In genomic region chr2:233117811-233118480, GRCh38 we compare ENCODE assay signal across 16 cellular contexts. TPM values are rescaled to one million over a fixed set of nuclear protein-coding genes. Genes with fewer than 3 reads are reported as not detected.
A peak's percentile ranks its signal among the peaks of the same experiment; 100 is the strongest.
DNase-seq lines count a peak whose midpoint lies in the region; ATAC-seq, FAIRE-seq and TF ChIP-seq lines count a peak whose summit lies in the region.
"Had no signal": no experiment of that assay in that cellular context is flagged by ENCODE, and none has a peak within 500 bp of the region (broad histone marks: within the 10 kb centered on the region; RNA-seq: fewer than 3 reads in every experiment).

No MANE protein-coding gene starts in this region.

- no peaks in the 10 kb centered on the region for H3K27me3 ChIP-seq in CD4-positive, CD25-positive, alpha-beta regulatory T cell (ENCODE audit: control insufficient read depth, insufficient read depth, low read length)
- no peaks in the 10 kb centered on the region for H3K27me3 ChIP-seq in neutrophil
- H3K27me3 ChIP-seq: Peyer's patch, tibial artery had no signal

- no peak overlapping the region for H3K4me3 ChIP-seq in CD4-positive, CD25-positive, alpha-beta regulatory T cell (ENCODE audit: low read depth, low read length)
- H3K4me3 ChIP-seq in neutrophil (ENCODE audit: low read depth in 1 of 2, low read length in 1 of 2): no peak overlapping the region
- H3K4me3 ChIP-seq: Peyer's patch, tibial artery had no signal

- H3K4me1 ChIP-seq in CD4-positive, CD25-positive, alpha-beta regulatory T cell (ENCODE audit: control insufficient read depth, insufficient read depth, low read length, poor library complexity, severe bottlenecking): peaks cover 44% of the 10 kb centered on the region
- peaks cover 26 to 31% of the 10 kb centered on the region in 2 experiments for H3K4me1 ChIP-seq in neutrophil (ENCODE audit: control insufficient read depth in 1 of 2, insufficient read depth in 1 of 2, low read depth in 1 of 2, low read length in 1 of 2)
- H3K4me1 ChIP-seq: Peyer's patch, tibial artery had no signal

- no peak for DNase-seq in CD4-positive, CD25-positive, alpha-beta regulatory T cell
- no peak for DNase-seq in GM12891 (ENCODE audit: insufficient read length, low spot score)
- DNase-seq in central memory CD8-positive, alpha-beta T cell (ENCODE audit: low spot score in 2 of 2): no peak
- DNase-seq in T1000 (lab: John Stamatoyannopoulos, UW): no peak
- DNase-seq: activated CD4-positive, alpha-beta T cell treated with anti-CD3 and anti-CD28 coated beads for 4 hours; cerebellar nuclear complex; NCI-H1930; NCI-H526; Peyer's patch; stimulated activated CD4-positive, alpha-beta T cell treated with anti-CD3 and anti-CD28 coated beads, Interleukin-15, amount 100 ng/mL, for 24 hours had no signal

- peaks cover 26% of the 10 kb centered on the region for H3K36me3 Mint-ChIP-seq in CD4-positive, CD25-positive, alpha-beta regulatory T cell
- H3K36me3 Mint-ChIP-seq in central memory CD8-positive, alpha-beta T cell (ENCODE audit: insufficient read depth): peaks cover 46% of the 10 kb centered on the region

- H3K4me1 Mint-ChIP-seq in CD4-positive, CD25-positive, alpha-beta regulatory T cell: peaks cover 20 to 76% (median 50%) of the 10 kb centered on the region in 4 donors
- H3K4me1 Mint-ChIP-seq in central memory CD8-positive, alpha-beta T cell: peaks cover 61% of the 10 kb centered on the region

- peak overlapping the region; percentile 41 to 86 (median 64) for H3K4me3 Mint-ChIP-seq in CD4-positive, CD25-positive, alpha-beta regulatory T cell
- no peak overlapping the region for H3K4me3 Mint-ChIP-seq in central memory CD8-positive, alpha-beta T cell

- no peaks in the 10 kb centered on the region for H3K27me3 Mint-ChIP-seq in CD4-positive, CD25-positive, alpha-beta regulatory T cell
- H3K27me3 Mint-ChIP-seq in central memory CD8-positive, alpha-beta T cell: no peaks in the 10 kb centered on the region

- no peak for TF ChIP-seq POLR2A in GM12891 (IDR thresholded peaks at IDR 0.05; ENCODE audit: low read depth, low read length)

- peak; percentile 30 to 33 for ATAC-seq in CD4-positive, CD25-positive, alpha-beta regulatory T cell (ENCODE audit: low read depth in 2 of 2)
- ATAC-seq in central memory CD8-positive, alpha-beta T cell (replicated peaks; ENCODE audit: extremely low read depth, poor library complexity, severe bottlenecking): no peak
- ATAC-seq in HG03280 (IDR thresholded peaks at IDR 0.05; ENCODE audit: unreplicated experiment) (no peak), GM19397 (IDR thresholded peaks at IDR 0.05; ENCODE audit: unreplicated experiment) (no peak)

- FAIRE-seq in GM12891 (lab: Jason Lieb, UNC): peak; percentile 66
- FAIRE-seq: keratinocyte had no signal

- no peak for TF ChIP-seq CTCF in neutrophil (IDR thresholded peaks at IDR 0.05)

- H3K27ac ChIP-seq in CD4-positive, CD25-positive, alpha-beta regulatory T cell (ENCODE audit: insufficient read depth, low read length, poor library complexity, severe bottlenecking): peak overlapping the region; percentile 6
- peak overlapping the region; percentile 82 for H3K27ac ChIP-seq in neutrophil
- H3K27ac ChIP-seq: epithelial cell of prostate, tibial artery had no signal

- peaks cover 0 to 1% (median 0%) of the 10 kb centered on the region in 7 donors for H3K9me3 Mint-ChIP-seq in CD4-positive, CD25-positive, alpha-beta regulatory T cell
- no peaks in the 10 kb centered on the region for H3K9me3 Mint-ChIP-seq in central memory CD8-positive, alpha-beta T cell

- peak overlapping the region; percentile 56 to 92 (median 88) for H3K27ac Mint-ChIP-seq in CD4-positive, CD25-positive, alpha-beta regulatory T cell
- peak overlapping the region; percentile 69 for H3K27ac Mint-ChIP-seq in central memory CD8-positive, alpha-beta T cell (ENCODE audit: low read depth)

- H3K9me3 ChIP-seq in CD4-positive, CD25-positive, alpha-beta regulatory T cell (ENCODE audit: control insufficient read depth in 2 of 2, low read length in 2 of 2): no peaks in the 10 kb centered on the region
- H3K9me3 ChIP-seq in neutrophil: no peaks in the 10 kb centered on the region
- H3K9me3 ChIP-seq: Peyer's patch, tibial artery had no signal

- H3K36me3 ChIP-seq in CD4-positive, CD25-positive, alpha-beta regulatory T cell (ENCODE audit: control insufficient read depth, insufficient read depth, low read length): peaks cover 30% of the 10 kb centered on the region
- peaks cover 45% of the 10 kb centered on the region for H3K36me3 ChIP-seq in neutrophil
- H3K36me3 ChIP-seq: Peyer's patch, tibial artery had no signal

TF ChIP-seq in GM12891, 5 proteins besides CTCF, POLR2A, EP300 and RAD21:
- TF ChIP-seq SPI1 (IDR thresholded peaks at IDR 0.05; ENCODE audit: low read depth, low read length): no peak
- TF ChIP-seq POLR2AphosphoS5 (IDR thresholded peaks at IDR 0.05; ENCODE audit: low read depth, low read length): no peak
- no peak for TF ChIP-seq TAF1 (IDR thresholded peaks at IDR 0.05; ENCODE audit: low read depth, low read length)
- TF ChIP-seq PAX5 (IDR thresholded peaks at IDR 0.05; ENCODE audit: insufficient read depth, low read length, severe bottlenecking): no peak
- no peak for TF ChIP-seq POU2F2 (IDR thresholded peaks at IDR 0.05; ENCODE audit: low read depth, low read length)

RNA-seq across cellular contexts. Expression of gene INPP5D, which starts 57.8 kb away (rescaled TPM):
- total RNA-seq in CD4-positive, CD25-positive, alpha-beta regulatory T cell: 278 TPM
- 10 to 100 TPM; 56.9 to 79.8 (median 69.0) TPM for polyA plus RNA-seq in CD4-positive, CD25-positive, alpha-beta regulatory T cell
- polyA plus RNA-seq in GM12891 (2012; ENCODE audit: low read depth, missing spikeins): 62.2 TPM

Comparison
In these comparisons a context has a peak if more than half of its experiments do, and no peak if none do; other contexts are left out.
1. ATAC-seq: peak in CD4-positive, CD25-positive, alpha-beta regulatory T cell (2 of 2); none in central memory CD8-positive, alpha-beta T cell (single experiment), HG03280 (single experiment) and GM19397 (single experiment).